ENCODE assay signal across 21 cellular contexts in genomic region chr3:110017304-110017703, GRCh38.
"Had no signal": no experiment of that assay in that cellular context is flagged by ENCODE, and none has a peak within 500 bp of the region (broad histone marks: within the 10 kb centered on the region; RNA-seq: fewer than 3 reads in every experiment).

No MANE protein-coding gene starts in this region.

- H3K4me1 ChIP-seq: esophagus squamous epithelium, gastrocnemius medialis, left lung, lower lobe of right lung had no signal

- DNase-seq: effector CD8-positive, alpha-beta T cell; effector memory CD8-positive, alpha-beta T cell; endodermal cell; erythroblast; esophagus squamous epithelium; foreskin fibroblast; foreskin melanocyte; gastrocnemius medialis; glutamatergic neuron; head of caudate nucleus; heart right ventricle; hippocampal formation; left cardiac atrium; left lung; left ventricle myocardium superior; lower lobe of right lung; mesenchymal stem cell; midbrain; naive thymus-derived CD4-positive, alpha-beta T cell had no signal

- H3K4me3 ChIP-seq: coronary artery, esophagus squamous epithelium, gastrocnemius medialis, heart right ventricle, left lung, lower lobe of right lung had no signal

- H3K27ac ChIP-seq: coronary artery, epithelial cell of prostate, esophagus squamous epithelium, gastrocnemius medialis, heart right ventricle, left lung, lower lobe of right lung had no signal

- H3K9me3 ChIP-seq: esophagus squamous epithelium, gastrocnemius medialis, lower lobe of right lung had no signal

- H3K36me3 ChIP-seq: esophagus squamous epithelium, gastrocnemius medialis, heart right ventricle, left lung, lower lobe of right lung had no signal

- H3K27me3 ChIP-seq: esophagus squamous epithelium, gastrocnemius medialis, heart right ventricle, left lung had no signal
